In genomic region chr7:127844707-127845331, GRCh38 we compare ENCODE assay signal across 8 cellular contexts.
DNase-seq lines count a peak whose midpoint lies in the region; ATAC-seq and TF ChIP-seq lines count a peak whose summit lies in the region.

No MANE protein-coding gene starts in this region.

- ATAC-seq in HG02840 (IDR thresholded peaks at IDR 0.05; ENCODE audit: low FRiP score, unreplicated experiment) (no peak), HG03095 (IDR thresholded peaks at IDR 0.05; ENCODE audit: unreplicated experiment) (no peak)
- ATAC-seq in activated CD4-positive, CD25-positive, alpha-beta regulatory T cell treated with anti-CD3 and anti-CD28 coated beads, Interleukin-2, amount 50 U/mL, for 24 hours = no peak

- H3K27ac Mint-ChIP-seq in endothelial cell (ENCODE audit: unreplicated experiment) (peak overlapping the region; percentile 58), nephron progenitor cell (peak overlapping the region; percentile 23)

- H3K9me3 Mint-ChIP-seq in endothelial cell (ENCODE audit: unreplicated experiment) (no peaks in the 10 kb centered on the region), nephron progenitor cell (no peaks in the 10 kb centered on the region)

- H3K36me3 Mint-ChIP-seq in endothelial cell (ENCODE audit: low read depth, unreplicated experiment) (peaks cover 40% of the 10 kb centered on the region), nephron progenitor cell (ENCODE audit: low read depth) (peaks cover 18% of the 10 kb centered on the region)

- TF ChIP-seq CTCF in endothelial cell (IDR thresholded peaks at IDR 0.05; ENCODE audit: unreplicated experiment) (no peak), nephron progenitor cell (IDR thresholded peaks at IDR 0.05) (no peak)

- peaks cover 60% of the 10 kb centered on the region for H3K4me1 Mint-ChIP-seq in endothelial cell (ENCODE audit: unreplicated experiment)
- peaks cover 51% of the 10 kb centered on the region for H3K4me1 Mint-ChIP-seq in nephron progenitor cell

- peak; percentile 9 for DNase-seq in DMS153 (lab: John Stamatoyannopoulos, UW)
- DNase-seq in NCI-H2196 (lab: John Stamatoyannopoulos, UW; ENCODE audit: unreplicated experiment) = peak; percentile 72
- no peak for DNase-seq in endothelial cell (ENCODE audit: low spot score)
- no peak for DNase-seq in nephron progenitor cell
- DNase-seq in SKM-1 treated with dmso at 0.1 percent for 144 hours (lab: John Stamatoyannopoulos, UW; ENCODE audit: unreplicated experiment) = no peak

- H3K4me3 Mint-ChIP-seq in endothelial cell (ENCODE audit: unreplicated experiment) (no peak overlapping the region), nephron progenitor cell (no peak overlapping the region)

- H3K27me3 Mint-ChIP-seq in endothelial cell (ENCODE audit: unreplicated experiment) (peaks cover 1% of the 10 kb centered on the region), nephron progenitor cell (ENCODE audit: low read depth, poor library complexity) (no peaks in the 10 kb centered on the region)

Comparison
In these comparisons a context has a peak if more than half of its experiments do, and no peak if none do; other contexts are left out.
1. DNase-seq: peak in DMS153 (single experiment) and NCI-H2196 (single experiment); none in endothelial cell (single experiment), nephron progenitor cell (single experiment) and SKM-1 treated with dmso at 0.1 percent for 144 hours (single experiment).